17 cellular contexts compared by ENCODE assay signal in genomic region chr11:32704775-32705174, GRCh38.
DNase-seq lines count a peak whose midpoint lies in the region; ATAC-seq and TF ChIP-seq lines count a peak whose summit lies in the region.
"Had no signal": no experiment of that assay in that cellular context is flagged by ENCODE, and none has a peak within 500 bp of the region (broad histone marks: within the 10 kb centered on the region; RNA-seq: fewer than 3 reads in every experiment).

No MANE protein-coding gene starts in this region.

- H3K36me3 ChIP-seq in colonic mucosa (no peaks in the 10 kb centered on the region), neural progenitor cell (no peaks in the 10 kb centered on the region), adrenal gland (replicated peaks in 1 of 2) (no peaks in the 10 kb centered on the region)
- H3K36me3 ChIP-seq: HAP-1 had no signal

- H3F3A ChIP-seq in neural progenitor cell (ENCODE audit: low read depth), result no peaks in the 10 kb centered on the region

- H3K27ac ChIP-seq in colonic mucosa (no peak overlapping the region), neural progenitor cell (no peak overlapping the region), adrenal gland (no peak overlapping the region)
- H3K27ac ChIP-seq: 22Rv1, C4-2B, HL-60 had no signal

- H3K4me3 ChIP-seq in colonic mucosa, result no peak overlapping the region
- H3K4me3 ChIP-seq in neural progenitor cell, result no peak overlapping the region
- no peak overlapping the region for H3K4me3 ChIP-seq in adrenal gland
- H3K4me3 ChIP-seq: A549, HAP-1 had no signal

- intact Hi-C loops in colonic mucosa (cut with DNase I), result no loop called here
- intact Hi-C loops in adrenal gland (cut with DNase I), result no loop called here

- H3K27me3 Mint-ChIP-seq in neural progenitor cell (ENCODE audit: insufficient read depth, low read depth), result no peaks in the 10 kb centered on the region
- H3K27me3 Mint-ChIP-seq in activated T-helper 17 cell treated with anti-CD3 and anti-CD28 coated beads, Interleukin-2, amount 50 U/mL, for 72 hours, result peaks cover 6% of the 10 kb centered on the region

- no peaks in the 10 kb centered on the region for H3K79me2 ChIP-seq in neural progenitor cell (ENCODE audit: low read depth)

- no peak for TF ChIP-seq POLR2A in adrenal gland (IDR thresholded peaks at IDR 0.05)

- peaks cover 3% of the 10 kb centered on the region for H3K9me3 Mint-ChIP-seq in neural progenitor cell
- no peaks in the 10 kb centered on the region for H3K9me3 Mint-ChIP-seq in activated T-helper 17 cell treated with anti-CD3 and anti-CD28 coated beads, Interleukin-2, amount 50 U/mL, for 72 hours
- H3K9me3 Mint-ChIP-seq: CD4-positive, alpha-beta T cell had no signal

- H3K4me1 ChIP-seq in colonic mucosa (no peaks in the 10 kb centered on the region), neural progenitor cell (no peaks in the 10 kb centered on the region), adrenal gland (replicated peaks in 1 of 2) (no peaks in the 10 kb centered on the region)
- H3K4me1 ChIP-seq: HAP-1 had no signal

- no peaks in the 10 kb centered on the region for H4K20me1 ChIP-seq in neural progenitor cell (ENCODE audit: low read depth)

- H3K9me3 ChIP-seq in colonic mucosa (no peaks in the 10 kb centered on the region), neural progenitor cell (ENCODE audit: low read depth) (no peaks in the 10 kb centered on the region), adrenal gland (replicated peaks in 1 of 3) (no peaks in the 10 kb centered on the region)
- H3K9me3 ChIP-seq: A549, HAP-1 had no signal

- WGBS in adrenal gland, 4 donors, result 87 to 94% (median 94%) methylated on average over 3 to 5 of the region's 5 CpGs

- no peak overlapping the region for H3K9ac ChIP-seq in colonic mucosa (ENCODE audit: low read depth in 2 of 2, low read length in 2 of 2)
- no peak overlapping the region for H3K9ac ChIP-seq in neural progenitor cell

- TF ChIP-seq CTCF in colonic mucosa (IDR thresholded peaks at IDR 0.05) (no peak), neural progenitor cell (IDR thresholded peaks at IDR 0.05) (no peak), adrenal gland (IDR thresholded peaks at IDR 0.05) (no peak)

- H3K36me3 Mint-ChIP-seq in neural progenitor cell, result no peaks in the 10 kb centered on the region
- H3K36me3 Mint-ChIP-seq in activated T-helper 17 cell treated with anti-CD3 and anti-CD28 coated beads, Interleukin-2, amount 50 U/mL, for 72 hours (ENCODE audit: low read depth), result no peaks in the 10 kb centered on the region

- H3K27ac Mint-ChIP-seq in neural progenitor cell, result no peak overlapping the region
- no peak overlapping the region for H3K27ac Mint-ChIP-seq in activated T-helper 17 cell treated with anti-CD3 and anti-CD28 coated beads, Interleukin-2, amount 50 U/mL, for 72 hours
- H3K27ac Mint-ChIP-seq: CD4-positive, alpha-beta T cell had no signal

- no peaks in the 10 kb centered on the region for H3K4me1 Mint-ChIP-seq in neural progenitor cell
- no peaks in the 10 kb centered on the region for H3K4me1 Mint-ChIP-seq in activated T-helper 17 cell treated with anti-CD3 and anti-CD28 coated beads, Interleukin-2, amount 50 U/mL, for 72 hours

- no peak overlapping the region for H3K4me3 Mint-ChIP-seq in neural progenitor cell
- no peak overlapping the region for H3K4me3 Mint-ChIP-seq in activated T-helper 17 cell treated with anti-CD3 and anti-CD28 coated beads, Interleukin-2, amount 50 U/mL, for 72 hours
- H3K4me3 Mint-ChIP-seq: CD4-positive, alpha-beta T cell had no signal

- H3K27me3 ChIP-seq in colonic mucosa, result no peaks in the 10 kb centered on the region
- no peaks in the 10 kb centered on the region for H3K27me3 ChIP-seq in neural progenitor cell
- H3K27me3 ChIP-seq in adrenal gland, result no peaks in the 10 kb centered on the region

- H2AFZ ChIP-seq in neural progenitor cell (replicated peaks), result peak overlapping the region; percentile 32

- DNase-seq in DMS 273 (lab: John Stamatoyannopoulos, UW; ENCODE audit: unreplicated experiment) (peak; percentile 1), DMS 273 treated with DMSO at 0.1 percent for 48 hours (lab: John Stamatoyannopoulos, UW) (no peak), colonic mucosa (peak; percentile 18), neural progenitor cell (ENCODE audit: low spot score) (no peak), adrenal gland (no peak)
- no peak for DNase-seq in activated naive CD4-positive, alpha-beta T cell (lab: John Stamatoyannopoulos, UW)
- DNase-seq: AML-193; Caco-2; CD4-positive, alpha-beta T cell; DMS79; GDM1 had no signal

- no peak for ATAC-seq in activated T-helper 17 cell treated with anti-CD3 and anti-CD28 coated beads, Interleukin-2, amount 50 U/mL, for 72 hours (replicated peaks)

- no peak overlapping the region for H3K4me2 ChIP-seq in neural progenitor cell
- H3K4me2 ChIP-seq: A549 had no signal

Comparison
In these comparisons a context has a peak if more than half of its experiments do, and no peak if none do; other contexts are left out.
1. DNase-seq: peak in DMS 273 (single experiment) and colonic mucosa (single experiment); none in DMS 273 treated with DMSO at 0.1 percent for 48 hours (single experiment), neural progenitor cell (single experiment), adrenal gland (0 of 7) and activated naive CD4-positive, alpha-beta T cell (0 of 4).